ENCODE assay signal across 8 cellular contexts in the genomic region with DNA sequence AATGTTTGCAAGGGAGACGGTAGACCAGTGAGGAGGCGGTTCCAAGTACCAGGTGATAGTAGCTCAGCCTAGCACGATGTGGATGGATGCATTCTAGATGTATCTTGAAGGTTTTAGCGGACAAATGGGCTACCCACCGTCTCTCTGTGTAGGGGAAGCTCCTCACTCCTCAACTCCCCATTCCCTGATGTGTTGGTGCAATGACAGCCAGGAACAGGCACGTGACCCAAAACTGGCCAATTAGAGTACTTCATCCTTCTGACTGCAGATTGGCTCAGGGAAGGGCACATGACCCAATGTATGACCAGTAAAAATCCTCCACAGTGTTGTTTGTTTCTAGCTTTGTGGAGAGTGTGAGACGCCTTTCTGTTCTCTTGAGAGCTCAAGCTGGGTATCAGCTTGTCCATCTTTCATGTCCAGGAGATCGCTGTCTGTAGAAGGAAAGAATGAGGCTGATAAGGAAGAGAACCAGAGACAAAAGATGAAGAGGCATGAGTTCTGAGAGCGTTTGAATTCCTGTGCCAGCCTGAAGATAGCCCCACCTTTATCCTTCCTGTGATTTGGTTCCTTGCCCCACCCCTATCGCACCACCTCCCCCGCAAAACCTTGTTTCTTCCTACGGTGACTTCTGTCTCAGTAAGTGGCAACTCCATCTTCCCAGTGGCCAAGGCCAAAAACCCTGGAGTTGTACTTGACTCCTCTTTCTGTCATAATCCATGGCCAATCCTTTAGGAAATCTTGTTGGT. TPM values are rescaled to one million over a fixed set of nuclear protein-coding genes. Genes with fewer than 3 reads are reported as not detected.
DNase-seq lines count a peak whose midpoint lies in the region; ATAC-seq and TF ChIP-seq lines count a peak whose summit lies in the region.

No MANE protein-coding gene starts in this region.

- H3K4me2 ChIP-seq in osteoblast (ENCODE audit: insufficient read depth, low read length) = peak overlapping the region; percentile 72

- WGBS in heart left ventricle, 4 donors = 7 to 11% (median 8%) methylated on average over 12 of the region's 12 CpGs

- peaks cover 6 to 48% (median 35%) of the 10 kb centered on the region in 12 donors for H3K4me1 ChIP-seq in heart left ventricle
- H3K4me1 ChIP-seq in osteoblast (ENCODE audit: insufficient read depth, low read length) = peaks cover 39% of the 10 kb centered on the region

- no peak overlapping the region for H3K4me3 Mint-ChIP-seq in activated CD4-positive, alpha-beta T cell treated with anti-CD3 and anti-CD28 coated beads for 36 hours

- H2AFZ ChIP-seq in osteoblast (ENCODE audit: low read length) = peak overlapping the region; percentile 91

- peaks cover 17% of the 10 kb centered on the region for H3K4me1 Mint-ChIP-seq in activated CD4-positive, alpha-beta T cell treated with anti-CD3 and anti-CD28 coated beads for 36 hours

- H3K9me3 ChIP-seq in KOPT-K1 (ENCODE audit: insufficient read depth, low read length, poor library complexity, severe bottlenecking) (no peaks in the 10 kb centered on the region), heart left ventricle (no peaks in the 10 kb centered on the region), osteoblast (ENCODE audit: low read depth, low read length) (no peaks in the 10 kb centered on the region)

- peak in 1 of 2 donors; percentile 89 for TF ChIP-seq POLR2A in heart left ventricle (IDR thresholded peaks at IDR 0.05)

- H3K27ac Mint-ChIP-seq in activated CD4-positive, alpha-beta T cell treated with anti-CD3 and anti-CD28 coated beads for 36 hours = no peak overlapping the region

- CTCF ChIA-PET in activated CD4-positive, alpha-beta T cell treated with anti-CD3 and anti-CD28 coated beads for 36 hours (lab: Charles Lee) = interaction anchor here (0.7 to 1.8 kb wide), 8 partner anchors 12 to 32 kb away, joined by 4 to 10 read pairs (median 5); a partner anchor contains a TSS

- TF ChIP-seq CTCF in heart left ventricle (IDR thresholded peaks at IDR 0.05) (no peak), osteoblast (IDR thresholded peaks at IDR 0.05; ENCODE audit: extremely low read depth, low read depth, low read length) (no peak)

- DNase-seq in activated CD4-positive, alpha-beta T cell treated with anti-CD3 and anti-CD28 coated beads for 36 hours = peak; percentile 79
- no peak for DNase-seq in activated CD4-positive, alpha-beta T cell treated with anti-CD3 and anti-CD28 coated beads for 1 hour
- DNase-seq in RKO (ENCODE audit: low spot score) (peak; percentile 85), anterior cingulate cortex (lab: John Stamatoyannopoulos, UW) (peak; percentile 37 to 98 (median 91)), heart left ventricle (peak in 4 of 5 donors; percentile 88 to 91 (median 90)), osteoblast (ENCODE audit: insufficient read length, low spot score, missing footprints) (peak; percentile 93)

- POLR2A ChIA-PET in activated CD4-positive, alpha-beta T cell treated with anti-CD3 and anti-CD28 coated beads for 36 hours (lab: Charles Lee) = interaction anchor here (0.6 to 4.7 kb wide), 6 partner anchors 18 to 65 kb away, joined by 3 to 78 read pairs (median 6); a partner anchor contains a TSS

- no peaks in the 10 kb centered on the region for H3K36me3 Mint-ChIP-seq in activated CD4-positive, alpha-beta T cell treated with anti-CD3 and anti-CD28 coated beads for 36 hours (ENCODE audit: low read depth)

- no peaks in the 10 kb centered on the region for H3K27me3 Mint-ChIP-seq in activated CD4-positive, alpha-beta T cell treated with anti-CD3 and anti-CD28 coated beads for 36 hours

- H3K36me3 ChIP-seq in KOPT-K1 (ENCODE audit: insufficient read depth, low read length) = no peaks in the 10 kb centered on the region
- no peaks in the 10 kb centered on the region for H3K36me3 ChIP-seq in heart left ventricle
- H3K36me3 ChIP-seq in osteoblast (ENCODE audit: insufficient read depth, low read length) = no peaks in the 10 kb centered on the region

- intact Hi-C loops in activated CD4-positive, alpha-beta T cell treated with anti-CD3 and anti-CD28 coated beads for 36 hours (cut with DNase I, micrococcal nuclease) = loop anchor here (1.0 kb wide), 1 partner anchor 8 kb away; no protein-coding TSS in a partner anchor
- intact Hi-C loops in heart left ventricle (cut with DNase I) = loop anchor here in 1 of 10 donors (1.0 to 10.0 kb wide), 2 partner anchors 8 to 183 kb away; a partner anchor contains a TSS

- H3K27ac ChIP-seq in KOPT-K1 (ENCODE audit: low read depth, low read length, poor library complexity, severe bottlenecking) (peak overlapping the region; percentile 52), heart left ventricle (peak overlapping the region; percentile 71 to 88 (median 84)), osteoblast (ENCODE audit: low read depth, low read length) (peak overlapping the region; percentile 41)

- H3K79me2 ChIP-seq in osteoblast (ENCODE audit: insufficient read depth, low read length) = peaks cover 17% of the 10 kb centered on the region

- peak; percentile 50 for ATAC-seq in activated CD4-positive, alpha-beta T cell treated with anti-CD3 and anti-CD28 coated beads for 36 hours
- ATAC-seq in heart left ventricle (peak; percentile 56 to 70 (median 61)), GM18517 (IDR thresholded peaks at IDR 0.05; ENCODE audit: unreplicated experiment) (no peak)

- H3K27me3 ChIP-seq in heart left ventricle = no peaks in the 10 kb centered on the region
- H3K27me3 ChIP-seq in osteoblast (ENCODE audit: insufficient read depth, low read length) = no peaks in the 10 kb centered on the region

- peaks cover 15% of the 10 kb centered on the region for H4K20me1 ChIP-seq in osteoblast (ENCODE audit: insufficient read depth, low read length)

- no peaks in the 10 kb centered on the region for H3K9me3 Mint-ChIP-seq in activated CD4-positive, alpha-beta T cell treated with anti-CD3 and anti-CD28 coated beads for 36 hours (ENCODE audit: low read depth)

- H3K4me3 ChIP-seq in heart left ventricle (peak overlapping the region in 11 of 12 donors; percentile 23 to 56 (median 38)), osteoblast (ENCODE audit: insufficient read depth, low read length) (peak overlapping the region; percentile 58)

RNA-seq across cellular contexts. Expression of a gene that starts 2.3 kb away (rescaled TPM):
- 1 to 10 TPM; 3.9 to 4.5 TPM for total RNA-seq in activated CD4-positive, alpha-beta T cell treated with anti-CD3 and anti-CD28 coated beads for 36 hours
- total RNA-seq in heart left ventricle (10 to 100 TPM in 3 of 9 donors, 1 to 10 TPM in 6; 6.1 to 13.5 (median 8.1) TPM), osteoblast (9.4 and 11.5 TPM in 2 replicates)
- polyA plus RNA-seq in heart left ventricle = 10 to 100 TPM in 1 of 2 donors, 1 to 10 TPM in 1; 5.1 to 12.9 TPM

RNA-seq across cellular contexts. Expression of a gene that starts 16.1 kb away (rescaled TPM):
- 10 to 100 TPM; 24.0 to 34.4 TPM for total RNA-seq in activated CD4-positive, alpha-beta T cell treated with anti-CD3 and anti-CD28 coated beads for 36 hours
- total RNA-seq in heart left ventricle = 10 to 100 TPM in 3 of 9 donors, 1 to 10 TPM in 6; 5.3 to 16.4 (median 8.4) TPM
- 1 to 10 TPM; 3.8 to 8.9 TPM for polyA plus RNA-seq in heart left ventricle
- total RNA-seq in osteoblast = 8.3 and 8.8 TPM in 2 replicates

RNA-seq across cellular contexts. Expression of a gene that starts 18.1 kb away (rescaled TPM):
- total RNA-seq in activated CD4-positive, alpha-beta T cell treated with anti-CD3 and anti-CD28 coated beads for 36 hours = 100 to 1,000 TPM; 173 to 226 TPM
- 10 to 100 TPM in 1 of 9 donors, 1 to 10 TPM in 1, under 1 TPM in 3, not detected in 4; 0.23 to 10.3 (median 0.81) TPM for total RNA-seq in heart left ventricle
- under 1 TPM in 1 of 2 donors, not detected in 1; 0.47 TPM for polyA plus RNA-seq in heart left ventricle
- 3.6 and 4.7 TPM in 2 replicates for total RNA-seq in osteoblast

RNA-seq across cellular contexts. Expression of a gene that starts 29.5 kb away (rescaled TPM):
- 10 to 100 TPM; 26.7 to 27.8 TPM for total RNA-seq in activated CD4-positive, alpha-beta T cell treated with anti-CD3 and anti-CD28 coated beads for 36 hours
- total RNA-seq in heart left ventricle (10 to 100 TPM; 21.5 to 67.2 (median 51.1) TPM), osteoblast (5.3 and 5.4 TPM in 2 replicates)
- polyA plus RNA-seq in heart left ventricle = 10 to 100 TPM; 49.0 to 50.6 TPM

RNA-seq across cellular contexts. Expression of a gene that starts 40.0 kb away (rescaled TPM):
- 10 to 100 TPM; 46.5 to 55.9 TPM for total RNA-seq in activated CD4-positive, alpha-beta T cell treated with anti-CD3 and anti-CD28 coated beads for 36 hours
- total RNA-seq in heart left ventricle = 100 to 1,000 TPM in 3 of 9 donors, 10 to 100 TPM in 6; 40.2 to 132 (median 86.3) TPM
- polyA plus RNA-seq in heart left ventricle = 100 to 1,000 TPM in 1 of 2 donors, 10 to 100 TPM in 1; 96.2 to 164 TPM
- total RNA-seq in osteoblast = 11.2 and 16.6 TPM in 2 replicates

Comparison
In these comparisons a context has a peak if more than half of its experiments do, and no peak if none do; other contexts are left out.
1. RNA of a gene that starts 18.1 kb away (total RNA-seq): 173 to 226 TPM in activated CD4-positive, alpha-beta T cell treated with anti-CD3 and anti-CD28 coated beads for 36 hours; 3.6 to 4.7 TPM in osteoblast and 0.23 to 10.3 TPM in heart left ventricle; every median in the first group is over 10 times any median in the second.
2. Peak in every context shown above with its lines, with median percentiles within 50 percentile points of each other: H3K27ac ChIP-seq.